Comparison of ENCODE assay signal across 28 cellular contexts in genomic region chr5:126428421-126428820, GRCh38. TPM values are rescaled to one million over a fixed set of nuclear protein-coding genes. Genes with fewer than 3 reads are reported as not detected.
DNase-seq lines count a peak whose midpoint lies in the region; ATAC-seq, FAIRE-seq and TF ChIP-seq lines count a peak whose summit lies in the region.
"Had no signal": no experiment of that assay in that cellular context is flagged by ENCODE, and none has a peak within 500 bp of the region (broad histone marks: within the 10 kb centered on the region; RNA-seq: fewer than 3 reads in every experiment).

No MANE protein-coding gene starts in this region.

- no TSS peak for BruUV-seq in MCF 10A (replicated peaks; lab: Mats Ljungman, UMichigan)

- TF ChIP-seq CTCF in MCF 10A (IDR thresholded peaks at IDR 0.05; ENCODE audit: unreplicated experiment) (no peak), uterus (IDR thresholded peaks at IDR 0.05) (no peak)

- peaks cover 44% of the 10 kb centered on the region for H3K4me1 Mint-ChIP-seq in MCF 10A (ENCODE audit: insufficient read depth, unreplicated experiment)
- H3K4me1 Mint-ChIP-seq in activated CD8-positive, alpha-beta memory T cell treated with anti-CD3 and anti-CD28 coated beads, Interleukin-2, amount 10 ng/mL, durations not matched to agents 7 days and 5 days: peaks cover 24% of the 10 kb centered on the region

- H3K9me3 ChIP-seq in uterus: no peaks in the 10 kb centered on the region
- H3K9me3 ChIP-seq: HAP-1, SJSA1 had no signal

- peaks cover 17% of the 10 kb centered on the region for H3K36me3 Mint-ChIP-seq in MCF 10A (ENCODE audit: insufficient read depth, unreplicated experiment)
- H3K36me3 Mint-ChIP-seq in activated CD8-positive, alpha-beta memory T cell treated with anti-CD3 and anti-CD28 coated beads, Interleukin-2, amount 10 ng/mL, durations not matched to agents 7 days and 5 days: peaks cover 23% of the 10 kb centered on the region

- peak overlapping the region; percentile 39 for H3K27ac Mint-ChIP-seq in MCF 10A (ENCODE audit: low read depth, unreplicated experiment)
- H3K27ac Mint-ChIP-seq in activated CD8-positive, alpha-beta memory T cell treated with anti-CD3 and anti-CD28 coated beads, Interleukin-2, amount 10 ng/mL, durations not matched to agents 7 days and 5 days: no peak overlapping the region
- H3K27ac Mint-ChIP-seq: CD4-positive, CD25-positive, alpha-beta regulatory T cell had no signal

- peak; percentile 45 for FAIRE-seq in GM18507 (lab: Jason Lieb, UNC)
- FAIRE-seq: GM12892 had no signal

- no peaks in the 10 kb centered on the region for H3K27me3 ChIP-seq in uterus
- H3K27me3 ChIP-seq: SJSA1 had no signal

- intact Hi-C loops in MCF 10A (cut with micrococcal nuclease) (loop anchor here (10.0 kb wide), 1 partner anchor 166 kb away; the partner anchor contains the start of gene ALDH7A1), uterus (cut with DNase I; ENCODE audit: low total_unique reads) (loop anchor here (10.0 kb wide), 1 partner anchor 74 kb away; no protein-coding TSS in a partner anchor)

- H3K9me3 Mint-ChIP-seq in MCF 10A (ENCODE audit: unreplicated experiment): peaks cover 8% of the 10 kb centered on the region
- H3K9me3 Mint-ChIP-seq in activated CD8-positive, alpha-beta memory T cell treated with anti-CD3 and anti-CD28 coated beads, Interleukin-2, amount 10 ng/mL, durations not matched to agents 7 days and 5 days (ENCODE audit: low read depth): no peaks in the 10 kb centered on the region

- no peak for ATAC-seq in activated CD8-positive, alpha-beta memory T cell treated with anti-CD3 and anti-CD28 coated beads, Interleukin-2, amount 10 ng/mL, durations not matched to agents 7 days and 5 days

- H3K36me3 ChIP-seq in uterus: no peaks in the 10 kb centered on the region
- H3K36me3 ChIP-seq: HAP-1 had no signal

- no peak for TF ChIP-seq POLR2A in uterus (IDR thresholded peaks at IDR 0.05)

- DNase-seq in GM18507 (ENCODE audit: extremely low spot score, insufficient read length, low read depth) (no peak), MCF 10A (ENCODE audit: unreplicated experiment) (no peak), kidney tubule cell (ENCODE audit: low spot score) (peak; percentile 34), uterus (no peak), NCI-H1417 treated with DMSO at 0.1 percent for 48 hours (lab: John Stamatoyannopoulos, UW) (no peak), NCI-H1694 treated with DMSO at 0.1 percent for 48 hours (lab: John Stamatoyannopoulos, UW) (no peak)
- no peak for DNase-seq in activated CD8-positive, alpha-beta memory T cell treated with anti-CD3 and anti-CD28 coated beads, Interleukin-2, amount 10 ng/mL, durations not matched to agents 7 days and 5 days
- DNase-seq: CD4-positive, CD25-positive, alpha-beta regulatory T cell; DMS153; DND-41; GOT3; IMR-90; KG1; NCI-H1048; NCI-H1417; NCI-H187; NCI-H2081 treated with DMSO at 0.1 percent for 48 hours; NCI-H2171; NCI-H226; NCI-H510A; NCI-H69; Right ventricle myocardium superior; RPMI8226 had no signal

- CTCF ChIA-PET in MCF 10A (lab: Yijun Ruan, JAX): interaction anchor here (1.1 to 1.2 kb wide), 2 partner anchors 17 to 75 kb away, joined by 4 to 5 read pairs; no protein-coding TSS in a partner anchor
- CTCF ChIA-PET in activated CD8-positive, alpha-beta memory T cell treated with anti-CD3 and anti-CD28 coated beads, Interleukin-2, amount 10 ng/mL, durations not matched to agents 7 days and 5 days (lab: Charles Lee): no interaction called here

- peaks cover 0 to 10% of the 10 kb centered on the region in 2 donors for H3K4me1 ChIP-seq in uterus
- H3K4me1 ChIP-seq: HAP-1 had no signal

- no peak overlapping the region for H3K4me3 Mint-ChIP-seq in MCF 10A (ENCODE audit: unreplicated experiment)
- H3K4me3 Mint-ChIP-seq in activated CD8-positive, alpha-beta memory T cell treated with anti-CD3 and anti-CD28 coated beads, Interleukin-2, amount 10 ng/mL, durations not matched to agents 7 days and 5 days: no peak overlapping the region

- H3K27ac ChIP-seq in cingulate gyrus (ENCODE audit: low read depth, low read length) (peak overlapping the region; percentile 63), uterus (no peak overlapping the region)
- H3K27ac ChIP-seq: 22Rv1, SJSA1 had no signal

- POLR2A ChIA-PET in MCF 10A (lab: Yijun Ruan, JAX): interaction anchor here (0.9 kb wide), 1 partner anchor 18 kb away, joined by 3 read pairs; no protein-coding TSS in a partner anchor

- H3K4me3 ChIP-seq in uterus: no peak overlapping the region
- H3K4me3 ChIP-seq: HAP-1, SJSA1 had no signal

- no peaks in the 10 kb centered on the region for H3K27me3 Mint-ChIP-seq in MCF 10A (ENCODE audit: insufficient read depth, unreplicated experiment)
- H3K27me3 Mint-ChIP-seq in activated CD8-positive, alpha-beta memory T cell treated with anti-CD3 and anti-CD28 coated beads, Interleukin-2, amount 10 ng/mL, durations not matched to agents 7 days and 5 days: no peaks in the 10 kb centered on the region
- H3K27me3 Mint-ChIP-seq: CD4-positive, CD25-positive, alpha-beta regulatory T cell had no signal

RNA-seq across cellular contexts. Expression of gene GRAMD2B, which starts 5.2 kb away (rescaled TPM):
- total RNA-seq in MCF 10A (2022) (7.1 and 11.1 TPM in 2 replicates), uterus (10 to 100 TPM; 34.0 to 91.5 (median 58.8) TPM)
- 1 to 10 TPM; 4.3 to 7.2 TPM for total RNA-seq in activated CD8-positive, alpha-beta memory T cell treated with anti-CD3 and anti-CD28 coated beads, Interleukin-2, amount 10 ng/mL, durations not matched to agents 7 days and 5 days
